ENCODE assay signal across 8 cellular contexts in the genomic region with DNA sequence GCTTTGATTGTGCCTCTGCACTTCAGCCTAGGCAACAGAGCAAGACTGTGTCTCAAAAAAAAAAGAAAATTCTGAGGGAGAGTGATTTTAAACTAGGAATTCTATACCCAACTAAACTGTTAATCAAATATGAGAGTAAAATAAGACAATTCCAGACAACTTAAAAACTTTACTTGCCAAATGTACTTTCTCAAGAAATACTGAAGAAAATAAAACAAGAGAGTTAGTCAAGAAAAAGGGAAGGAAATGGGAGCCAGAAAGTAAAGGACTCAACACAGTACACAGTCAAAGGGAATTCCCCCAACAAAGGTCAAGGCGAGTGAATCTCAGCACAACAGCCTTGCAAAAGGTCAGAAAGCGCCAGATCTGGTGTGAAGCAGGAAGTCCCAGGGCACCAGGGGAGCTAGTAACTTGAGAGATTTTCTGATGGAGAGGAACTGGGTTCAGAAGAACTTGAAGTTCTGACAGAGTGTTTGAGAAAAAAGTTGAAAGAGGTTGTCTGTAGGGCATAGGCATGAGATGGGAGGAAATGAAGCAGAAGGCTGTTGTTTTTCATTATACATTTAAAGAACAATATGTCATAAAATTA. TPM values are rescaled to one million over a fixed set of nuclear protein-coding genes. Genes with fewer than 3 reads are reported as not detected.
DNase-seq lines count a peak whose midpoint lies in the region; ATAC-seq and TF ChIP-seq lines count a peak whose summit lies in the region.

No MANE protein-coding gene starts in this region.

- peaks cover 8% of the 10 kb centered on the region for H3K9me3 Mint-ChIP-seq in activated CD4-positive, alpha-beta T cell treated with anti-CD3 and anti-CD28 coated beads, Interleukin-2, amount 10 ng/mL, durations not matched to agents 24 days and 14 days

- ATAC-seq in lower lobe of right lung, result peak; percentile 70 to 90

- no peak overlapping the region for H3K4me3 ChIP-seq in lower lobe of right lung

- no peaks in the 10 kb centered on the region for H3K27me3 ChIP-seq in lower lobe of right lung (ENCODE audit: low read depth)

- H3K27ac ChIP-seq in lower lobe of right lung, result no peak overlapping the region

- no peak overlapping the region for H3K4me3 Mint-ChIP-seq in activated CD4-positive, alpha-beta T cell treated with anti-CD3 and anti-CD28 coated beads, Interleukin-2, amount 10 ng/mL, durations not matched to agents 24 days and 14 days

- peak in 4 of 6 experiments; percentile 9 to 56 (median 41) for DNase-seq in stimulated activated naive CD4-positive, alpha-beta T cell (lab: John Stamatoyannopoulos, UW)
- no peak for DNase-seq in stimulated activated naive CD4-positive, alpha-beta T cell treated with Interleukin-2 at 50 U/mL for 16 hours (lab: John Stamatoyannopoulos, UW)
- DNase-seq in activated CD4-positive, alpha-beta T cell treated with anti-CD3 and anti-CD28 coated beads, Interleukin-2, amount 10 ng/mL, durations not matched to agents 24 days and 14 days, result peak; percentile 70
- DNase-seq in lower lobe of right lung, result no peak
- no peak for DNase-seq in NCI-H748 treated with DMSO at 0.1 percent for 48 hours (lab: John Stamatoyannopoulos, UW)
- no peak for DNase-seq in HuH-7.5 (ENCODE audit: low spot score)
- DNase-seq in SK-N-DZ (ENCODE audit: low spot score), result no peak
- no peak for DNase-seq in NCI-H1092 treated with DMSO at 0.1 percent for 48 hours (lab: John Stamatoyannopoulos, UW)

- no peaks in the 10 kb centered on the region for H3K9me3 ChIP-seq in lower lobe of right lung

- H3K36me3 Mint-ChIP-seq in activated CD4-positive, alpha-beta T cell treated with anti-CD3 and anti-CD28 coated beads, Interleukin-2, amount 10 ng/mL, durations not matched to agents 24 days and 14 days (ENCODE audit: low read depth), result peaks cover 4% of the 10 kb centered on the region

- H3K27me3 Mint-ChIP-seq in activated CD4-positive, alpha-beta T cell treated with anti-CD3 and anti-CD28 coated beads, Interleukin-2, amount 10 ng/mL, durations not matched to agents 24 days and 14 days, result no peaks in the 10 kb centered on the region

- H3K4me1 Mint-ChIP-seq in activated CD4-positive, alpha-beta T cell treated with anti-CD3 and anti-CD28 coated beads, Interleukin-2, amount 10 ng/mL, durations not matched to agents 24 days and 14 days, result peaks cover 4% of the 10 kb centered on the region

- peaks cover 18% of the 10 kb centered on the region for H3K4me1 ChIP-seq in lower lobe of right lung

- intact Hi-C loops in activated CD4-positive, alpha-beta T cell treated with anti-CD3 and anti-CD28 coated beads, Interleukin-2, amount 10 ng/mL, durations not matched to agents 24 days and 14 days (cut with micrococcal nuclease), result no loop called here
- intact Hi-C loops in lower lobe of right lung (cut with DNase I), result no loop called here

- peak overlapping the region; percentile 71 for H3K27ac Mint-ChIP-seq in activated CD4-positive, alpha-beta T cell treated with anti-CD3 and anti-CD28 coated beads, Interleukin-2, amount 10 ng/mL, durations not matched to agents 24 days and 14 days

- TF ChIP-seq CTCF in lower lobe of right lung (IDR thresholded peaks at IDR 0.05), result no peak

- H3K36me3 ChIP-seq in lower lobe of right lung, result no peaks in the 10 kb centered on the region

RNA-seq across cellular contexts. Expression of a gene that starts 22.6 kb away (rescaled TPM):
- 1.3 and 1.4 TPM in 2 replicates for total RNA-seq in activated CD4-positive, alpha-beta T cell treated with anti-CD3 and anti-CD28 coated beads, Interleukin-2, amount 10 ng/mL, durations not matched to agents 24 days and 14 days
- total RNA-seq in lower lobe of right lung, result 30.2 TPM
- polyA plus RNA-seq in SK-N-DZ (2014; cell fraction: cytosol; rRNA removed), result 11.0 and 15.7 TPM in 2 replicates
- polyA plus RNA-seq in SK-N-DZ (2014; cell fraction: nucleus; rRNA removed), result 37.5 and 50.8 TPM in 2 replicates

Comparison
In these comparisons a context has a peak if more than half of its experiments do, and no peak if none do; other contexts are left out.
1. DNase-seq: peak in stimulated activated naive CD4-positive, alpha-beta T cell (4 of 6) and activated CD4-positive, alpha-beta T cell treated with anti-CD3 and anti-CD28 coated beads, Interleukin-2, amount 10 ng/mL, durations not matched to agents 24 days and 14 days (single experiment); none in stimulated activated naive CD4-positive, alpha-beta T cell treated with Interleukin-2 at 50 U/mL for 16 hours (single experiment), lower lobe of right lung (single experiment), NCI-H748 treated with DMSO at 0.1 percent for 48 hours (single experiment), HuH-7.5 (single experiment), SK-N-DZ (single experiment) and NCI-H1092 treated with DMSO at 0.1 percent for 48 hours (single experiment).
2. RNA of a gene that starts 22.6 kb away (total RNA-seq): 30.2 TPM in lower lobe of right lung (single experiment); 1.3 to 1.4 TPM in activated CD4-positive, alpha-beta T cell treated with anti-CD3 and anti-CD28 coated beads, Interleukin-2, amount 10 ng/mL, durations not matched to agents 24 days and 14 days; every median in the first group is over 10 times any median in the second.